Comparison of ENCODE assay signal across 30 cellular contexts in the genomic region with DNA sequence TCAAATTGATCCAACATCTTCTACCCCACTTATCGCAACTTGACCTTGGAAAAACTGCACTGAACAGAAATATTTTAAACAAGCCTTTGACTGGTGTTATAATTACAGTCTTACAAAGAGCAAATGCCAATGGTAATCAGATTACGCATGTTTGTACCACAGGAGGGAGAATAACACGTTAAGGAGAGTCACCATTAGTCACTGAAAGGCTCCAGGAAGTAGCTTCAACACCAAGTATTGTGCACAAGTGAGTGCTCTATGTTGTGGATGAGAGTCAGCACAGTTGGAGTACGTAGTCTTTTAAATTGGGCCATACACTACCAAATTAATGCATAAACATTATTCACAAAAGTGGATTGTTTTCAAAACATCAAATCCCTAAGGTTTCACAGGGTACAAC.
A peak's percentile ranks its signal among the peaks of the same experiment; 100 is the strongest.
DNase-seq lines count a peak whose midpoint lies in the region; ATAC-seq, FAIRE-seq and TF ChIP-seq lines count a peak whose summit lies in the region.
"Had no signal": no experiment of that assay in that cellular context is flagged by ENCODE, and none has a peak within 500 bp of the region (broad histone marks: within the 10 kb centered on the region; RNA-seq: fewer than 3 reads in every experiment).

No MANE protein-coding gene starts in this region.

- no peaks in the 10 kb centered on the region for H3K4me1 Mint-ChIP-seq in activated T-cell treated with anti-CD3 and anti-CD28 coated beads, Interleukin-2, amount 50 U/mL, for 24 hours (ENCODE audit: low read depth)
- H3K4me1 Mint-ChIP-seq: activated naive CD4-positive, alpha-beta T cell treated with anti-CD3 and anti-CD28 coated beads, Interleukin-2, amount 50 U/mL, for 24 hours; B cell; natural killer cell had no signal

- H3K79me2 ChIP-seq in PC-3 (ENCODE audit: low read length) (no peaks in the 10 kb centered on the region), H1 (ENCODE audit: control insufficient read depth in 1 of 2, insufficient read depth in 2 of 2, low read length in 2 of 2) (no peaks in the 10 kb centered on the region)

- no peaks in the 10 kb centered on the region for H3K9me3 ChIP-seq in PC-3 (ENCODE audit: low read length)
- no peaks in the 10 kb centered on the region for H3K9me3 ChIP-seq in H1 (ENCODE audit: insufficient read depth in 2 of 2, low read depth in 1 of 2, low read length in 1 of 2)
- H3K9me3 ChIP-seq: A549, transverse colon had no signal

- H3K27me3 Mint-ChIP-seq in activated T-cell treated with anti-CD3 and anti-CD28 coated beads, Interleukin-2, amount 50 U/mL, for 24 hours = no peaks in the 10 kb centered on the region
- H3K27me3 Mint-ChIP-seq: activated naive CD4-positive, alpha-beta T cell treated with anti-CD3 and anti-CD28 coated beads, Interleukin-2, amount 50 U/mL, for 24 hours; B cell; dendritic cell treated with granulocyte-macrophage colony-stimulating factor and Interleukin-4, amounts not matched to agents 40 ng/mL and 50 ng/mL, for 4 days had no signal

- no peaks in the 10 kb centered on the region for H3K36me3 Mint-ChIP-seq in activated T-cell treated with anti-CD3 and anti-CD28 coated beads, Interleukin-2, amount 50 U/mL, for 24 hours (ENCODE audit: low read depth)
- H3K36me3 Mint-ChIP-seq: activated naive CD4-positive, alpha-beta T cell treated with anti-CD3 and anti-CD28 coated beads, Interleukin-2, amount 50 U/mL, for 24 hours; CD8-positive, alpha-beta T cell; natural killer cell had no signal

- no peak overlapping the region for H3K18ac ChIP-seq in H1 (ENCODE audit: extremely low read depth, low read length)

- H3K27ac ChIP-seq in PC-3 (ENCODE audit: low read length) (no peak overlapping the region), H1 (ENCODE audit: low read depth, low read length) (no peak overlapping the region)
- H3K27ac ChIP-seq: A549, PC-9, transverse colon had no signal

- POLR2A ChIA-PET in PC-3 (lab: Charles Lee; ENCODE audit: unreplicated experiment) (no interaction called here), H1 (lab: Charles Lee; ENCODE audit: partially characterized antibody) (no interaction called here)

- H3K56ac ChIP-seq in H1 (replicated peaks; ENCODE audit: insufficient read length, low read depth, low read length) = no peak overlapping the region

- TF ChIP-seq CTCF in PC-3 (conservative IDR thresholded peaks at IDR 0.05; ENCODE audit: low read depth, low read length) (no peak), H1 (IDR thresholded peaks at IDR 0.05; ENCODE audit: control extremely low read depth in 1 of 3, insufficient read depth in 1 of 3, low read depth in 1 of 3, low read length in 3 of 3) (no peak), retinal pigment epithelial cell (conservative IDR thresholded peaks at IDR 0.05; ENCODE audit: low read depth, low read length) (no peak)

- no peaks in the 10 kb centered on the region for H3K79me1 ChIP-seq in H1 (ENCODE audit: low read depth, low read length)

- H3K9ac ChIP-seq in PC-3 (ENCODE audit: low read length) (no peak overlapping the region), H1 (replicated peaks in 1 of 4; ENCODE audit: extremely low read depth in 1 of 4, low read depth in 3 of 4, low read length in 3 of 4) (no peak overlapping the region)

- no peak overlapping the region for H2BK15ac ChIP-seq in H1 (ENCODE audit: low read length)

- intact Hi-C loops in PC-3 (cut with micrococcal nuclease) = no loop called here

- no peak for TF ChIP-seq POLR2A in H1 (IDR thresholded peaks at IDR 0.05; ENCODE audit: control extremely low read depth in 1 of 2, low read depth in 2 of 2, low read length in 2 of 2)

- no peaks in the 10 kb centered on the region for H3K9me2 ChIP-seq in PC-3 (replicated peaks; ENCODE audit: low read length)

- no peaks in the 10 kb centered on the region for H4K20me1 ChIP-seq in PC-3 (ENCODE audit: low read length)
- H4K20me1 ChIP-seq in H1 (replicated peaks in 1 of 2; ENCODE audit: control insufficient read depth in 1 of 2, insufficient read depth in 2 of 2, low read length in 2 of 2) = no peaks in the 10 kb centered on the region

- peaks cover 14% of the 10 kb centered on the region for H3K27me3 ChIP-seq in PC-3 (ENCODE audit: low read length)
- peaks cover 1 to 13% (median 9%) of the 10 kb centered on the region in 4 experiments; a peak in 5 of 7 replicates for H3K27me3 ChIP-seq in H1 (replicated peaks in 1 of 4; ENCODE audit: control insufficient read depth in 3 of 4, extremely low read depth in 1 of 4, insufficient read depth in 3 of 4, low read length in 3 of 4)
- H3K27me3 ChIP-seq: transverse colon had no signal

- no TSS peak for BruUV-seq in PC-3 (replicated peaks; lab: Mats Ljungman, UMichigan)

- CTCF ChIA-PET in PC-3 (lab: Charles Lee) (no interaction called here), H1 (lab: Charles Lee; ENCODE audit: partially characterized antibody) (interaction anchor here (1.2 kb wide), 1 partner anchor 365 kb away, joined by 3 read pairs; no protein-coding TSS in a partner anchor)

- H2AK5ac ChIP-seq in H1 (ENCODE audit: low read depth, low read length) = no peak overlapping the region

- no peak for TF ChIP-seq EP300 in H1 (IDR thresholded peaks at IDR 0.05; ENCODE audit: borderline replicate concordance in 1 of 2, low read depth in 2 of 2, low read length in 2 of 2)

- H3K36me3 ChIP-seq in PC-3 (ENCODE audit: low read depth, low read length) (no peaks in the 10 kb centered on the region), H1 (ENCODE audit: control insufficient read depth in 2 of 4, insufficient read depth in 4 of 4, low read length in 3 of 4) (no peaks in the 10 kb centered on the region)
- H3K36me3 ChIP-seq: transverse colon had no signal

- no peak overlapping the region for H4K91ac ChIP-seq in H1 (replicated peaks; ENCODE audit: insufficient read length, low read length)

- no peaks in the 10 kb centered on the region for H3K9me3 Mint-ChIP-seq in activated T-cell treated with anti-CD3 and anti-CD28 coated beads, Interleukin-2, amount 50 U/mL, for 24 hours
- H3K9me3 Mint-ChIP-seq: activated naive CD4-positive, alpha-beta T cell treated with anti-CD3 and anti-CD28 coated beads, Interleukin-2, amount 50 U/mL, for 24 hours; activated T-helper 2 cell treated with anti-CD3 and anti-CD28 coated beads, Interferon-gamma antibody, Interleukin-2, Interleukin-4, amounts not matched to agents 10 μg/mL and 5 μg/mL and 100 μg/mL, durations not matched to agents 14 hours and 24 hours and 36 hours; CD8-positive, alpha-beta T cell; dendritic cell treated with granulocyte-macrophage colony-stimulating factor and Interleukin-4, amounts not matched to agents 40 ng/mL and 50 ng/mL, for 4 days had no signal

- no peak overlapping the region for H3K4me3 Mint-ChIP-seq in activated T-cell treated with anti-CD3 and anti-CD28 coated beads, Interleukin-2, amount 50 U/mL, for 24 hours
- H3K4me3 Mint-ChIP-seq: activated naive CD4-positive, alpha-beta T cell treated with anti-CD3 and anti-CD28 coated beads, Interleukin-2, amount 50 U/mL, for 24 hours; B cell; CD8-positive, alpha-beta T cell; dendritic cell treated with granulocyte-macrophage colony-stimulating factor and Interleukin-4, amounts not matched to agents 40 ng/mL and 50 ng/mL, for 4 days; natural killer cell had no signal

- H3K23me2 ChIP-seq in H1 (ENCODE audit: low read depth, low read length) = no peaks in the 10 kb centered on the region

- H4K5ac ChIP-seq in H1 (ENCODE audit: insufficient read length, low read depth, low read length) = no peak overlapping the region

- no peaks in the 10 kb centered on the region for H3F3A ChIP-seq in PC-3 (ENCODE audit: low read length, unreplicated experiment)

- H3K4me2 ChIP-seq in PC-3 (ENCODE audit: low read length) (no peak overlapping the region), H1 (ENCODE audit: insufficient read depth in 1 of 2, low read depth in 2 of 2, low read length in 2 of 2) (no peak overlapping the region)
- H3K4me2 ChIP-seq: A549, PC-9, smooth muscle cell had no signal

- no peak overlapping the region for H2AFZ ChIP-seq in PC-3 (ENCODE audit: low read length)
- no peak overlapping the region for H2AFZ ChIP-seq in H1 (ENCODE audit: low read length)
- H2AFZ ChIP-seq: PC-9 had no signal

- DNase-seq in NCI-H2107 treated with DMSO at 0.1 percent for 48 hours (lab: John Stamatoyannopoulos, UW; ENCODE audit: unreplicated experiment) = peak; percentile 21
- DNase-seq in NCI-H2107 (lab: John Stamatoyannopoulos, UW) = no peak
- peak; percentile 24 for DNase-seq in PC-3
- DNase-seq in H1 (ENCODE audit: low read depth in 1 of 2, low spot score in 2 of 2) = no peak
- peak; percentile 42 for DNase-seq in retinal pigment epithelial cell (ENCODE audit: low read depth)
- no peak for DNase-seq in activated T-cell treated with anti-CD3 and anti-CD28 coated beads, Interleukin-2, amount 50 U/mL, for 24 hours
- DNase-seq in superior temporal gyrus (ENCODE audit: extremely low spot score) = no peak
- DNase-seq in NCI-H1694 (lab: John Stamatoyannopoulos, UW) = no peak
- DNase-seq: amygdala; CD8-positive, alpha-beta T cell; central memory CD4-positive, alpha-beta T cell; DMS79; Karpas-422; MV-4-11; natural killer cell; NCI-H524 treated with DMSO at 0.1 percent for 48 hours; NK-92 treated with Interleukin-12 subunit alpha and Interleukin-12 subunit beta, amount 100 ng/mL, for 24 hours; PC-9; stimulated activated CD4-positive, alpha-beta T cell treated with anti-CD3 and anti-CD28 coated beads, Interleukin-2, amount 100 ng/mL, for 24 hours; T1000; transverse colon had no signal

- FAIRE-seq in H1 (lab: Jason Lieb, UNC) = peak; percentile 42
- FAIRE-seq: A549, endometrium, HepG2, islet of Langerhans had no signal

- H3K4me3 ChIP-seq in PC-3 (ENCODE audit: low read length) = no peak overlapping the region
- H3K4me3 ChIP-seq in H1 (ENCODE audit: extremely low read depth in 1 of 4, insufficient read depth in 2 of 4, low read depth in 3 of 4, low read length in 4 of 4) = no peak overlapping the region
- H3K4me3 ChIP-seq in retinal pigment epithelial cell (ENCODE audit: low read length) = no peak overlapping the region
- H3K4me3 ChIP-seq: A549, PC-9, smooth muscle cell, transverse colon had no signal

- no peak overlapping the region for H3K27ac Mint-ChIP-seq in activated T-cell treated with anti-CD3 and anti-CD28 coated beads, Interleukin-2, amount 50 U/mL, for 24 hours
- H3K27ac Mint-ChIP-seq: activated naive CD4-positive, alpha-beta T cell treated with anti-CD3 and anti-CD28 coated beads, Interleukin-2, amount 50 U/mL, for 24 hours; activated T-helper 2 cell treated with anti-CD3 and anti-CD28 coated beads, Interferon-gamma antibody, Interleukin-2, Interleukin-4, amounts not matched to agents 10 μg/mL and 5 μg/mL and 100 μg/mL, durations not matched to agents 14 hours and 24 hours and 36 hours; B cell; CD8-positive, alpha-beta T cell; dendritic cell treated with granulocyte-macrophage colony-stimulating factor and Interleukin-4, amounts not matched to agents 40 ng/mL and 50 ng/mL, for 4 days; natural killer cell had no signal

- no peak overlapping the region for H3K14ac ChIP-seq in H1 (ENCODE audit: insufficient read length)

- no peak overlapping the region for H3K23ac ChIP-seq in H1 (ENCODE audit: insufficient read length)

- no peak overlapping the region for H2BK12ac ChIP-seq in H1 (ENCODE audit: low read depth, low read length)

- H3K4me1 ChIP-seq in PC-3 (ENCODE audit: insufficient read depth, low read length) (no peaks in the 10 kb centered on the region), H1 (replicated peaks in 1 of 4; ENCODE audit: control insufficient read depth in 3 of 4, insufficient read depth in 4 of 4, low read length in 3 of 4) (peaks cover 0 to 6% (median 2%) of the 10 kb centered on the region in 4 experiments; a peak in 3 of 7 replicates)
- H3K4me1 ChIP-seq: A549, transverse colon had no signal

- H2BK120ac ChIP-seq in H1 (replicated peaks; ENCODE audit: low read depth, low read length) = no peak overlapping the region

- no peak overlapping the region for H3K4ac ChIP-seq in H1 (replicated peaks; ENCODE audit: insufficient read length, low read depth, low read length)

- no peak overlapping the region for H2BK20ac ChIP-seq in H1 (ENCODE audit: low read length)

- ATAC-seq in PC-3 = no peak
- ATAC-seq: A549; CD8-positive, alpha-beta T cell; HepG2; natural killer cell had no signal

- no peak overlapping the region for H2BK5ac ChIP-seq in H1 (ENCODE audit: low read depth, low read length)

- WGBS in H1 (ENCODE audit: extremely low coverage in 1 of 2, insufficient coverage in 1 of 2, insufficient read length in 1 of 2, insufficient replicate concordance in 2 of 2, low coverage in 1 of 2, low lambda C conversion rate in 2 of 2, missing lambda C conversion rate in 1 of 2), 2 experiments = 48% methylated on average over 4 of the region's 4 CpGs; no CpG with 5 or more reads in 1 of the 2 experiments

- no peak overlapping the region for H4K8ac ChIP-seq in H1 (ENCODE audit: extremely low read depth, insufficient read depth, low read length)

- TF ChIP-seq RAD21 in H1 (IDR thresholded peaks at IDR 0.05 in 1 of 2, conservative IDR thresholded peaks at IDR 0.05 in 1 of 2; ENCODE audit: low read depth in 2 of 2, low read length in 2 of 2) = no peak

Comparison
In these comparisons a context has a peak if more than half of its experiments do, and no peak if none do; other contexts are left out.
1. DNase-seq: peak in NCI-H2107 treated with DMSO at 0.1 percent for 48 hours (single experiment), PC-3 (single experiment) and retinal pigment epithelial cell (single experiment); none in NCI-H2107 (single experiment), H1 (0 of 2), activated T-cell treated with anti-CD3 and anti-CD28 coated beads, Interleukin-2, amount 50 U/mL, for 24 hours (single experiment), superior temporal gyrus (single experiment) and NCI-H1694 (single experiment).